Comparison of ENCODE assay signal across 8 cellular contexts in genomic region chr15:90231028-90232017, GRCh38. TPM values are rescaled to one million over a fixed set of nuclear protein-coding genes. Genes with fewer than 3 reads are reported as not detected.
A peak's percentile ranks its signal among the peaks of the same experiment; 100 is the strongest.
DNase-seq lines count a peak whose midpoint lies in the region; ATAC-seq and TF ChIP-seq lines count a peak whose summit lies in the region.

No MANE protein-coding gene starts in this region.

- H3K27ac ChIP-seq in dorsolateral prefrontal cortex: peak overlapping the region in 34 of 59 donors; percentile 4 to 75 (median 50)

- CTCF ChIA-PET in activated CD4-positive, alpha-beta T cell treated with anti-CD3 and anti-CD28 coated beads for 36 hours (lab: Charles Lee): interaction anchor here (0.5 to 3.0 kb wide), 9 partner anchors 9 to 330 kb away, joined by 3 to 13 read pairs (median 4); no protein-coding TSS in a partner anchor

- TF ChIP-seq CTCF in dorsolateral prefrontal cortex (IDR thresholded peaks at IDR 0.05 in 54 of 56, conservative IDR thresholded peaks at IDR 0.05 in 2 of 56; ENCODE audit: low read depth in 1 of 56, partially characterized antibody in 56 of 56): no peak

- peak overlapping the region; percentile 97 for H3K27ac Mint-ChIP-seq in activated CD4-positive, alpha-beta T cell treated with anti-CD3 and anti-CD28 coated beads for 36 hours

- peak; percentile 85 for DNase-seq in activated CD4-positive, alpha-beta T cell treated with anti-CD3 and anti-CD28 coated beads for 36 hours
- DNase-seq in dorsolateral prefrontal cortex: peak in 1 of 10 donors; percentile 19
- DNase-seq in stimulated activated CD4-positive, alpha-beta T cell treated with anti-CD3 and anti-CD28 coated beads, Interleukin-15, amount 100 ng/mL, for 48 hours (ENCODE audit: low read depth in 2 of 2): peak; percentile 55 to 56
- DNase-seq in retina: no peak
- no peak for DNase-seq in posterior vena cava (ENCODE audit: low spot score)

- peak overlapping the region in 2 of 59 donors; percentile 4 to 5 for H3K4me3 ChIP-seq in dorsolateral prefrontal cortex

- peak; percentile 24 for ATAC-seq in GM18511 (IDR thresholded peaks at IDR 0.05; ENCODE audit: unreplicated experiment)
- peak; percentile 69 for ATAC-seq in activated CD4-positive, alpha-beta T cell treated with anti-CD3 and anti-CD28 coated beads for 36 hours
- no peak for ATAC-seq in GM21786 (IDR thresholded peaks at IDR 0.05; ENCODE audit: unreplicated experiment)
- ATAC-seq in GM21825 (IDR thresholded peaks at IDR 0.05; ENCODE audit: unreplicated experiment): no peak

- peak overlapping the region; percentile 99 for H3K4me3 Mint-ChIP-seq in activated CD4-positive, alpha-beta T cell treated with anti-CD3 and anti-CD28 coated beads for 36 hours

- peaks cover 46% of the 10 kb centered on the region for H3K4me1 Mint-ChIP-seq in activated CD4-positive, alpha-beta T cell treated with anti-CD3 and anti-CD28 coated beads for 36 hours

- H3K27me3 Mint-ChIP-seq in activated CD4-positive, alpha-beta T cell treated with anti-CD3 and anti-CD28 coated beads for 36 hours: no peaks in the 10 kb centered on the region

- POLR2A ChIA-PET in activated CD4-positive, alpha-beta T cell treated with anti-CD3 and anti-CD28 coated beads for 36 hours (lab: Charles Lee): interaction anchor here (0.6 to 1.3 kb wide), 2 partner anchors 10 to 36 kb away, joined by 3 read pairs; no protein-coding TSS in a partner anchor

- peaks cover 42% of the 10 kb centered on the region for H3K36me3 Mint-ChIP-seq in activated CD4-positive, alpha-beta T cell treated with anti-CD3 and anti-CD28 coated beads for 36 hours (ENCODE audit: low read depth)

- intact Hi-C loops in activated CD4-positive, alpha-beta T cell treated with anti-CD3 and anti-CD28 coated beads for 36 hours (cut with DNase I, micrococcal nuclease): loop anchor here (1.0 to 5.0 kb wide), 6 partner anchors 30 to 539 kb away; partner anchors contain the start of genes SEMA4B (in 2 of the 2), IDH2 (in 1 of the 2), PEX11A (in 1 of the 2) and WDR93 (in 1 of the 2)
- intact Hi-C loops in dorsolateral prefrontal cortex (cut with DNase I) (loop anchor here (5.0 to 10.0 kb wide), 3 partner anchors 36 to 477 kb away; partner anchors contain the start of genes MESP1 (in 1 of the 2) and NGRN (in 1 of the 2)), posterior vena cava (cut with DNase I) (loop anchor here in 1 of 2 donors (10.0 kb wide), 1 partner anchor 477 kb away; the partner anchor contains the start of gene MESP1)

- no peaks in the 10 kb centered on the region for H3K9me3 Mint-ChIP-seq in activated CD4-positive, alpha-beta T cell treated with anti-CD3 and anti-CD28 coated beads for 36 hours (ENCODE audit: low read depth)

- H3K27me3 ChIP-seq in dorsolateral prefrontal cortex: no peaks in the 10 kb centered on the region

RNA-seq across cellular contexts. Expression of gene CIB1, which starts 2.4 kb away (rescaled TPM):
- 100 to 1,000 TPM; 135 to 140 TPM for total RNA-seq in activated CD4-positive, alpha-beta T cell treated with anti-CD3 and anti-CD28 coated beads for 36 hours
- total RNA-seq in dorsolateral prefrontal cortex: 10 to 100 TPM; 22.2 to 60.6 (median 33.3) TPM
- 10 to 100 TPM; 37.5 to 41.6 TPM for total RNA-seq in posterior vena cava

RNA-seq across cellular contexts. Expression of gene GDPGP1, which starts 2.7 kb away (rescaled TPM):
- 1 to 10 TPM; 5.6 to 6.6 TPM for total RNA-seq in activated CD4-positive, alpha-beta T cell treated with anti-CD3 and anti-CD28 coated beads for 36 hours
- total RNA-seq in dorsolateral prefrontal cortex (10 to 100 TPM in 109 of 120 experiments, 1 to 10 TPM in 11; 7.3 to 21.9 (median 14.1) TPM), posterior vena cava (1 to 10 TPM; 4.1 to 5.9 TPM)

RNA-seq across cellular contexts. Expression of gene TTLL13, which starts 18.0 kb away (rescaled TPM):
- total RNA-seq in activated CD4-positive, alpha-beta T cell treated with anti-CD3 and anti-CD28 coated beads for 36 hours: under 1 TPM; 0.39 to 0.46 TPM
- total RNA-seq in dorsolateral prefrontal cortex: 1 to 10 TPM in 56 of 120 experiments, under 1 TPM in 51, not detected in 13; 0.14 to 3.2 (median 1.1) TPM
- total RNA-seq in posterior vena cava: not detected

RNA-seq across cellular contexts. Expression of gene SEMA4B, which starts 30.2 kb away (rescaled TPM):
- total RNA-seq in activated CD4-positive, alpha-beta T cell treated with anti-CD3 and anti-CD28 coated beads for 36 hours: 10 to 100 TPM; 12.5 to 15.8 TPM
- total RNA-seq in dorsolateral prefrontal cortex: 100 to 1,000 TPM in 10 of 120 experiments, 10 to 100 TPM in 110; 21.9 to 147 (median 66.9) TPM
- total RNA-seq in posterior vena cava: 10 to 100 TPM; 21.1 to 22.7 TPM

RNA-seq across cellular contexts. Expression of gene NGRN, which starts 34.1 kb away (rescaled TPM):
- total RNA-seq in activated CD4-positive, alpha-beta T cell treated with anti-CD3 and anti-CD28 coated beads for 36 hours: 10 to 100 TPM; 22.0 to 23.9 TPM
- total RNA-seq in dorsolateral prefrontal cortex (100 to 1,000 TPM; 106 to 361 (median 278) TPM), posterior vena cava (10 to 100 TPM; 81.6 to 89.7 TPM)

Comparison
In these comparisons a context has a peak if more than half of its experiments do, and no peak if none do; other contexts are left out.
1. ATAC-seq: peak in GM18511 (single experiment) and activated CD4-positive, alpha-beta T cell treated with anti-CD3 and anti-CD28 coated beads for 36 hours (single experiment); none in GM21786 (single experiment) and GM21825 (single experiment).
2. DNase-seq: peak in activated CD4-positive, alpha-beta T cell treated with anti-CD3 and anti-CD28 coated beads for 36 hours (single experiment) and stimulated activated CD4-positive, alpha-beta T cell treated with anti-CD3 and anti-CD28 coated beads, Interleukin-15, amount 100 ng/mL, for 48 hours (2 of 2); none in retina (single experiment) and posterior vena cava (single experiment).